11 cellular contexts compared by ENCODE assay signal in the genomic region with DNA sequence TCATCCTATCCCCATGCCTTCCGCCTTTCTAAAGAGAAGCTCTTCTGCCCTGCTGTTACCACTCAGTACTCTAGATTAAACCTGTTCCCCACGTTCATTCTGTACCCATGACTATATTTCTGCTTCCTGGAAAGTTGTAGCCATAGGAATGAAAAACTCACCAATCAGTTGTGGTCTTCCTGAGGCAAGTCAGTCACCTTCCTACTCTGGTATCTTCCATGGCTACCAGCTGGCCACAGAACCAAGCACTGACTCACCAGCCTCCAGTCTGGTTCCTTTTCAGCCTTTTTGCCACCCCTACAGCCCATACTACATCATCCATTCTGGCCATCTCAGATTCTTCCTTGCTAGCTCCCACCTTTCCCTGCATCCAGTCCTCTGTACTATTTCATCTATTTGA. TPM values are rescaled to one million over a fixed set of nuclear protein-coding genes. Genes with fewer than 3 reads are reported as not detected.
A peak's percentile ranks its signal among the peaks of the same experiment; 100 is the strongest.
DNase-seq lines count a peak whose midpoint lies in the region; ATAC-seq and TF ChIP-seq lines count a peak whose summit lies in the region.
"Had no signal": no experiment of that assay in that cellular context is flagged by ENCODE, and none has a peak within 500 bp of the region (broad histone marks: within the 10 kb centered on the region; RNA-seq: fewer than 3 reads in every experiment).

No MANE protein-coding gene starts in this region.

- TF ChIP-seq POLR2A in erythroblast (IDR thresholded peaks at IDR 0.05; ENCODE audit: low read length) = peak; percentile 23

- no peaks in the 10 kb centered on the region for H3K9me3 Mint-ChIP-seq in progenitor cell of endocrine pancreas (ENCODE audit: low read depth)

- in situ Hi-C loops in Panc1 (cut with HindIII; ENCODE audit: low pct_unique_long_range_greater_than_20kb, low sequenced_read_pairs) = no loop called here

- peak; percentile 66 for DNase-seq in EH (ENCODE audit: low read depth)
- DNase-seq in Panc1 (ENCODE audit: low read depth, low spot score) = no peak
- peak in 1 of 2 experiments; percentile 14 for DNase-seq in erythroblast (lab: John Stamatoyannopoulos, UW)
- DNase-seq in progenitor cell of endocrine pancreas (ENCODE audit: low spot score, unreplicated experiment) = no peak
- DNase-seq in cortex of kidney (lab: John Stamatoyannopoulos, UW) = no peak
- no peak for DNase-seq in NCI-H187 (lab: John Stamatoyannopoulos, UW)
- DNase-seq in BE2C = no peak
- DNase-seq: activated T-cell treated with anti-CD3 and anti-CD28 coated beads, Interleukin-2, amount 50 U/mL, for 4 hours; NCI-H510A had no signal

- BruUV-seq in Panc1 (replicated peaks; lab: Mats Ljungman, UMichigan) = no TSS peak

- POLR2A ChIA-PET in Panc1 (lab: Charles Lee) = no interaction called here

- peak overlapping the region; percentile 25 for H3K27ac Mint-ChIP-seq in progenitor cell of endocrine pancreas

- H3K4me1 Mint-ChIP-seq in progenitor cell of endocrine pancreas (ENCODE audit: low read depth) = peaks cover 15% of the 10 kb centered on the region

- no peaks in the 10 kb centered on the region for H3K27me3 ChIP-seq in Panc1 (ENCODE audit: control insufficient read depth, insufficient read depth, low read length)
- no peaks in the 10 kb centered on the region for H3K27me3 ChIP-seq in BE2C

- intact Hi-C loops in Panc1 (cut with micrococcal nuclease; ENCODE audit: unreplicated experiment) = no loop called here

- ATAC-seq in Panc1 (no peak), GM18858 (IDR thresholded peaks at IDR 0.05; ENCODE audit: unreplicated experiment) (no peak)
- ATAC-seq: activated T-cell treated with anti-CD3 and anti-CD28 coated beads, Interleukin-2, amount 50 U/mL, for 4 hours; sciatic nerve had no signal

- no peaks in the 10 kb centered on the region for H3K9me3 ChIP-seq in Panc1 (ENCODE audit: control insufficient read depth, insufficient read depth, low read depth, low read length)
- H3K9me3 ChIP-seq in BE2C = no peaks in the 10 kb centered on the region

- CTCF ChIA-PET in Panc1 (lab: Charles Lee) = interaction anchor here (0.9 kb wide), 1 partner anchor 115 kb away, joined by 3 read pairs; no protein-coding TSS in a partner anchor

- no peak overlapping the region for H3K4me3 Mint-ChIP-seq in progenitor cell of endocrine pancreas (ENCODE audit: low read depth)
- H3K4me3 Mint-ChIP-seq: activated T-cell treated with anti-CD3 and anti-CD28 coated beads, Interleukin-2, amount 50 U/mL, for 4 hours had no signal

- H3K4me3 ChIP-seq in Panc1 (ENCODE audit: low read depth in 2 of 2, low read length in 2 of 2) (no peak overlapping the region), BE2C (ENCODE audit: low read depth, low read length) (no peak overlapping the region)

- H3K27ac ChIP-seq in Panc1 (ENCODE audit: low read length) = peak overlapping the region; percentile 37

- no peaks in the 10 kb centered on the region for H3K27me3 Mint-ChIP-seq in progenitor cell of endocrine pancreas

- H3K36me3 Mint-ChIP-seq in progenitor cell of endocrine pancreas (ENCODE audit: insufficient read depth) = peaks cover 6% of the 10 kb centered on the region

- H3K4me1 ChIP-seq in Panc1 (ENCODE audit: control insufficient read depth, insufficient read depth, low read length) (peaks cover 20% of the 10 kb centered on the region), BE2C (no peaks in the 10 kb centered on the region)

- no peak for TF ChIP-seq CTCF in Panc1 (IDR thresholded peaks at IDR 0.05)
- no peak for TF ChIP-seq CTCF in progenitor cell of endocrine pancreas (IDR thresholded peaks at IDR 0.05; ENCODE audit: unreplicated experiment)
- no peak for TF ChIP-seq CTCF in BE2C (IDR thresholded peaks at IDR 0.05; ENCODE audit: low read depth, low read length)

- H3K36me3 ChIP-seq in Panc1 (ENCODE audit: control insufficient read depth, insufficient read depth, low read length) = peaks cover 4% of the 10 kb centered on the region; the same call in 1 of the 2 replicates
- peaks cover 6% of the 10 kb centered on the region; the same call in 1 of the 2 replicates for H3K36me3 ChIP-seq in BE2C

RNA-seq across cellular contexts. Expression of gene TMEM44, which starts 46.4 kb away (rescaled TPM):
- total RNA-seq in Panc1 (2021; ENCODE audit: unreplicated experiment) (70.1 TPM), progenitor cell of endocrine pancreas (40.1 and 44.7 TPM in 2 replicates)
- polyA plus RNA-seq in Panc1 (2012; ENCODE audit: insufficient read length) = 69.9 TPM
- polyA plus RNA-seq in BE2C (2012; ENCODE audit: insufficient read depth, insufficient read length, low read depth) = 11.3 TPM
